Comparison of ENCODE assay signal across 8 cellular contexts in the genomic region with DNA sequence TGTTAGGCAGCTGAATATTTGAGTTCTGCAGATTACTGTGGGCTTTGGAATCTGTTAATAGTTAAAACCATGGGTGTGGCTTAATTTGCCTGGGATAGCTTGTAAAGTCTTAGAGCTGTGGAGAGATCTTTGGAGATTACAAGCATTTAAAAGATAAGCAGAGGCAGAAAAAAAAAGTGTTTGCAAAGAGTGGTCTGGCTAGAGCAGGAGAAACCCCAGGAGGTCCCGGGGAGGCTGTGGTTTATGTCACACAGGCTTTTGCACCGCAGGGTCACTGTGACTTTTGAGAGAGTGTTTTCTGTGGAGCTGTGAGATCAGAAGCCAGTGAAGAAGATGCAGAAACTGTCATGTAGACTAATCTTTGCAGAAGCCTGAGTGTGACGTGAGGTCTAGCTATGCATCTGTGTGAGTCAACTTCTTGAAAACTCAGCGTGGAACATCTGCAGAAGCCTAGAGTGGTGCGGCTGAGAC. TPM values are rescaled to one million over a fixed set of nuclear protein-coding genes. Genes with fewer than 3 reads are reported as not detected.
DNase-seq lines count a peak whose midpoint lies in the region; ATAC-seq and TF ChIP-seq lines count a peak whose summit lies in the region.

No MANE protein-coding gene starts in this region.

- no peak for TF ChIP-seq CTCF in activated CD8-positive, alpha-beta T cell treated with anti-CD3 and anti-CD28 coated beads for 36 hours (IDR thresholded peaks at IDR 0.05)
- TF ChIP-seq CTCF in left lung (IDR thresholded peaks at IDR 0.05) (no peak), thyroid gland (IDR thresholded peaks at IDR 0.05) (no peak)

- no peaks in the 10 kb centered on the region for H3K27me3 Mint-ChIP-seq in activated CD8-positive, alpha-beta T cell treated with anti-CD3 and anti-CD28 coated beads for 36 hours

- H3K36me3 ChIP-seq in left lung (no peaks in the 10 kb centered on the region), H7 (replicated peaks; ENCODE audit: control insufficient read depth, insufficient read depth, low read length) (no peaks in the 10 kb centered on the region), thyroid gland (no peaks in the 10 kb centered on the region)

- POLR2A ChIA-PET in activated CD8-positive, alpha-beta T cell treated with anti-CD3 and anti-CD28 coated beads for 36 hours (lab: Charles Lee): interaction anchor here (1.5 kb wide), 1 partner anchor 176 kb away, joined by 3 read pairs; no protein-coding TSS in a partner anchor

- H3K27me3 ChIP-seq in left lung (peaks cover 0 to 55% of the 10 kb centered on the region in 2 donors), H7 (ENCODE audit: control insufficient read depth, insufficient read depth, low read length) (no peaks in the 10 kb centered on the region), thyroid gland (no peaks in the 10 kb centered on the region)

- H3K27ac ChIP-seq in left lung: peak overlapping the region in 1 of 2 donors; percentile 28
- H3K27ac ChIP-seq in thyroid gland: no peak overlapping the region

- ATAC-seq in GM21390 (IDR thresholded peaks at IDR 0.05; ENCODE audit: unreplicated experiment) (peak; percentile 27), left lung (peak; percentile 25), GM21528 (IDR thresholded peaks at IDR 0.05; ENCODE audit: low FRiP score, unreplicated experiment) (no peak)
- peak; percentile 63 for ATAC-seq in activated CD8-positive, alpha-beta T cell treated with anti-CD3 and anti-CD28 coated beads for 36 hours

- no peak for TF ChIP-seq POLR2A in thyroid gland (IDR thresholded peaks at IDR 0.05)

- H3K27ac Mint-ChIP-seq in activated CD8-positive, alpha-beta T cell treated with anti-CD3 and anti-CD28 coated beads for 36 hours: peak overlapping the region; percentile 22

- intact Hi-C loops in activated CD8-positive, alpha-beta T cell treated with anti-CD3 and anti-CD28 coated beads for 36 hours (cut with micrococcal nuclease): loop anchor here (5.0 kb wide), 1 partner anchor 68 kb away; no protein-coding TSS in a partner anchor
- intact Hi-C loops in left lung (cut with DNase I) (no loop called here), thyroid gland (cut with DNase I) (no loop called here), posterior cingulate gyrus (cut with DNase I) (no loop called here)

- CTCF ChIA-PET in activated CD8-positive, alpha-beta T cell treated with anti-CD3 and anti-CD28 coated beads for 36 hours (lab: Charles Lee): interaction anchor here (0.7 to 1.4 kb wide), 3 partner anchors 29 to 483 kb away, joined by 3 to 4 read pairs (median 3); no protein-coding TSS in a partner anchor

- H3K4me3 Mint-ChIP-seq in activated CD8-positive, alpha-beta T cell treated with anti-CD3 and anti-CD28 coated beads for 36 hours: no peak overlapping the region

- peaks cover 14 to 41% of the 10 kb centered on the region in 2 donors for H3K4me1 ChIP-seq in left lung
- peaks cover 26 to 43% of the 10 kb centered on the region in 2 donors for H3K4me1 ChIP-seq in thyroid gland

- no peaks in the 10 kb centered on the region for H3K9me3 Mint-ChIP-seq in activated CD8-positive, alpha-beta T cell treated with anti-CD3 and anti-CD28 coated beads for 36 hours

- H3K9me3 ChIP-seq in left lung: no peaks in the 10 kb centered on the region
- no peaks in the 10 kb centered on the region for H3K9me3 ChIP-seq in thyroid gland

- no peak overlapping the region for H3K4me3 ChIP-seq in left lung
- no peak overlapping the region for H3K4me3 ChIP-seq in H7 (ENCODE audit: insufficient read depth, low read depth, low read length)
- H3K4me3 ChIP-seq in thyroid gland (replicated peaks in 1 of 3): no peak overlapping the region

- H3K36me3 Mint-ChIP-seq in activated CD8-positive, alpha-beta T cell treated with anti-CD3 and anti-CD28 coated beads for 36 hours (ENCODE audit: low read depth): peaks cover 6% of the 10 kb centered on the region

- WGBS in thyroid gland, 2 donors: 76 to 77% methylated on average over 5 of the region's 5 CpGs

- peak; percentile 7 for DNase-seq in A172 (ENCODE audit: low spot score)
- DNase-seq in activated CD8-positive, alpha-beta T cell treated with anti-CD3 and anti-CD28 coated beads for 36 hours: peak; percentile 63
- no peak for DNase-seq in left lung
- DNase-seq in H7: no peak
- DNase-seq in thyroid gland: no peak
- DNase-seq in posterior cingulate gyrus: no peak

- H3K4me1 Mint-ChIP-seq in activated CD8-positive, alpha-beta T cell treated with anti-CD3 and anti-CD28 coated beads for 36 hours (ENCODE audit: low read depth): peaks cover 79% of the 10 kb centered on the region

RNA-seq across cellular contexts. Expression of gene SETBP1, which starts 49.0 kb away (rescaled TPM):
- total RNA-seq in A172 (2014; rRNA removed; shearing (Covaris generic)): 0.10 and 0.14 TPM in 2 replicates
- total RNA-seq in activated CD8-positive, alpha-beta T cell treated with anti-CD3 and anti-CD28 coated beads for 36 hours: 10 to 100 TPM; 10.2 to 10.4 TPM
- total RNA-seq in left lung (10 to 100 TPM; 26.4 to 27.5 TPM), thyroid gland (10 to 100 TPM; 32.1 to 72.0 (median 42.0) TPM)
- total RNA-seq in H7 (2014; rRNA removed; shearing (Covaris generic)): 1.8 and 3.3 TPM in 2 replicates

Comparison
In these comparisons a context has a peak if more than half of its experiments do, and no peak if none do; other contexts are left out.
1. DNase-seq: peak in A172 (single experiment) and activated CD8-positive, alpha-beta T cell treated with anti-CD3 and anti-CD28 coated beads for 36 hours (single experiment); none in left lung (0 of 2), H7 (single experiment), thyroid gland (0 of 2) and posterior cingulate gyrus (0 of 10).